In the genomic region with DNA sequence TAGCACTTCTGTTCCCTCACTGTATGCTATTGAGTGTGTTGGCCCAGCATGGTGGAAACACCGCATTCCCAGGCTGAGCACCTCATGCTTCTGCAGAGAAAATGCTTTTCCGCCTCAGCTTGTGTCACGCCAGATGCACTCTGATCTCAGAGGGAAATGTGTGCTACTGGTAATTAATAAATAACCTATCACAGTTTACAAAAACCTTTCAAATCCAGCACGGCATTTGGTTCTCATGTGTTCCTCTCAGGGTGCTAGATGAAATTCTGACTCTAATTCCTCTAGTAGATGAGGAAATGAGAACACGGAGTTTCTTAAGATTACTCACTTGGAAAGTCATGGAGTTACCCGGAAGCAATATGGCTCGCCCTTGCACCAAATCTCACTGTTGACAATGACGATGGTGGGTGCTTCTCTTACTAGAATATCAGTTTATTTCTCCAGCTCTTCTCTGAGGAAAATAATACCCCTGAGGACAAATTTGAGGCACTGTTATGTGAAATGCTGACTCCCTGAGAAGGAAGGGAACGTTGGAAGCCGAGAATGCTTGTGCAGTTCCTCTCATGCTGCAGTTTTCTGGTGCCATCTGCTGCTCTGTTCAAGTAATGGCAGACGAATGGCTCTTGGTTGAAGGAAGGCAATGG, we compare ENCODE assay signal across 8 cellular contexts.
DNase-seq lines count a peak whose midpoint lies in the region; ATAC-seq and TF ChIP-seq lines count a peak whose summit lies in the region.

No MANE protein-coding gene starts in this region.

- POLR2A ChIA-PET in activated CD4-positive, alpha-beta T cell treated with anti-CD3 and anti-CD28 coated beads for 36 hours (lab: Charles Lee): no interaction called here
- POLR2A ChIA-PET in naive thymus-derived CD8-positive, alpha-beta T cell (lab: Charles Lee): no interaction called here

- TF ChIP-seq CTCF in Calu3 (IDR thresholded peaks at IDR 0.05; ENCODE audit: unreplicated experiment) (peak; percentile 62), fibroblast of mammary gland (conservative IDR thresholded peaks at IDR 0.05; ENCODE audit: control insufficient read depth, insufficient read depth, low read depth, low read length) (peak; percentile 99)

- peak overlapping the region; percentile 20 for H3K27ac Mint-ChIP-seq in Calu3 (ENCODE audit: unreplicated experiment)
- no peak overlapping the region for H3K27ac Mint-ChIP-seq in activated CD4-positive, alpha-beta T cell treated with anti-CD3 and anti-CD28 coated beads for 36 hours
- H3K27ac Mint-ChIP-seq in naive thymus-derived CD8-positive, alpha-beta T cell: no peak overlapping the region

- CTCF ChIA-PET in Calu3 (lab: Charles Lee): interaction anchor here (1.0 to 1.4 kb wide), 2 partner anchors 116 to 181 kb away, joined by 3 to 10 read pairs; no protein-coding TSS in a partner anchor
- CTCF ChIA-PET in activated CD4-positive, alpha-beta T cell treated with anti-CD3 and anti-CD28 coated beads for 36 hours (lab: Charles Lee): interaction anchor here (0.6 to 7.8 kb wide), 8 partner anchors 10 to 302 kb away, joined by 3 to 153 read pairs (median 4); no protein-coding TSS in a partner anchor

- peak overlapping the region; percentile 30 for H3K4me3 Mint-ChIP-seq in Calu3 (ENCODE audit: low read depth, unreplicated experiment)
- no peak overlapping the region for H3K4me3 Mint-ChIP-seq in activated CD4-positive, alpha-beta T cell treated with anti-CD3 and anti-CD28 coated beads for 36 hours
- peak overlapping the region in 4 of 10 donors; percentile 4 to 40 (median 18) for H3K4me3 Mint-ChIP-seq in naive thymus-derived CD8-positive, alpha-beta T cell

- H3K27me3 Mint-ChIP-seq in Calu3 (ENCODE audit: unreplicated experiment): no peaks in the 10 kb centered on the region
- H3K27me3 Mint-ChIP-seq in activated CD4-positive, alpha-beta T cell treated with anti-CD3 and anti-CD28 coated beads for 36 hours: peaks cover 7% of the 10 kb centered on the region
- peaks cover 0 to 8% (median 0%) of the 10 kb centered on the region in 5 donors for H3K27me3 Mint-ChIP-seq in naive thymus-derived CD8-positive, alpha-beta T cell

- intact Hi-C loops in Calu3 (cut with micrococcal nuclease; ENCODE audit: unreplicated experiment): loop anchor here (1.0 kb wide), 1 partner anchor 179 kb away; no protein-coding TSS in a partner anchor
- intact Hi-C loops in activated CD4-positive, alpha-beta T cell treated with anti-CD3 and anti-CD28 coated beads for 36 hours (cut with DNase I, micrococcal nuclease): loop anchor here (1.0 to 10.0 kb wide), 3 partner anchors 179 to 1346 kb away; partner anchors contain the start of gene NUP153 (in 1 of the 2)

- H3K4me1 Mint-ChIP-seq in Calu3 (ENCODE audit: low read depth, unreplicated experiment): peaks cover 49% of the 10 kb centered on the region
- peaks cover 6% of the 10 kb centered on the region for H3K4me1 Mint-ChIP-seq in activated CD4-positive, alpha-beta T cell treated with anti-CD3 and anti-CD28 coated beads for 36 hours
- H3K4me1 Mint-ChIP-seq in naive thymus-derived CD8-positive, alpha-beta T cell: peaks cover 0 to 8% (median 4%) of the 10 kb centered on the region in 4 donors

- ATAC-seq in GM19035 (IDR thresholded peaks at IDR 0.05; ENCODE audit: unreplicated experiment): peak; percentile 88
- peak; percentile 64 for ATAC-seq in HG03159 (IDR thresholded peaks at IDR 0.05; ENCODE audit: unreplicated experiment)
- ATAC-seq in activated CD4-positive, alpha-beta T cell treated with anti-CD3 and anti-CD28 coated beads for 36 hours: peak; percentile 68
- peak; percentile 44 for ATAC-seq in naive thymus-derived CD8-positive, alpha-beta T cell
- ATAC-seq in HG03097 (IDR thresholded peaks at IDR 0.05; ENCODE audit: low FRiP score, unreplicated experiment): no peak

- H3K36me3 Mint-ChIP-seq in Calu3 (ENCODE audit: insufficient read depth, unreplicated experiment): peaks cover 10% of the 10 kb centered on the region
- H3K36me3 Mint-ChIP-seq in activated CD4-positive, alpha-beta T cell treated with anti-CD3 and anti-CD28 coated beads for 36 hours (ENCODE audit: low read depth): no peaks in the 10 kb centered on the region
- no peaks in the 10 kb centered on the region for H3K36me3 Mint-ChIP-seq in naive thymus-derived CD8-positive, alpha-beta T cell

- H3K4me3 ChIP-seq in fibroblast of mammary gland (ENCODE audit: control insufficient read depth, low read depth, low read length): peak overlapping the region; percentile 47

- DNase-seq in Calu3: peak; percentile 52
- peak; percentile 46 for DNase-seq in NCI-H2196 treated with DMSO at 0.1 percent for 48 hours (lab: John Stamatoyannopoulos, UW; ENCODE audit: unreplicated experiment)
- DNase-seq in activated CD4-positive, alpha-beta T cell treated with anti-CD3 and anti-CD28 coated beads for 36 hours: peak; percentile 55
- DNase-seq in fibroblast of mammary gland (ENCODE audit: low read depth): peak; percentile 81
- peak in 6 of 10 donors; percentile 23 to 52 (median 32) for DNase-seq in naive thymus-derived CD8-positive, alpha-beta T cell

- H3K9me3 Mint-ChIP-seq in Calu3 (ENCODE audit: low read depth, unreplicated experiment): peaks cover 3% of the 10 kb centered on the region
- no peaks in the 10 kb centered on the region for H3K9me3 Mint-ChIP-seq in activated CD4-positive, alpha-beta T cell treated with anti-CD3 and anti-CD28 coated beads for 36 hours (ENCODE audit: low read depth)
- no peaks in the 10 kb centered on the region for H3K9me3 Mint-ChIP-seq in naive thymus-derived CD8-positive, alpha-beta T cell

- BruUV-seq in Calu3 (replicated peaks; lab: Mats Ljungman, UMichigan): no TSS peak
